ENCODE assay signal across 29 cellular contexts in genomic region chr2:235694721-235695601, GRCh38.
DNase-seq lines count a peak whose midpoint lies in the region; ATAC-seq, FAIRE-seq and TF ChIP-seq lines count a peak whose summit lies in the region.
"Had no signal": no experiment of that assay in that cellular context is flagged by ENCODE, and none has a peak within 500 bp of the region (broad histone marks: within the 10 kb centered on the region; RNA-seq: fewer than 3 reads in every experiment).

No MANE protein-coding gene starts in this region.

- no peaks in the 10 kb centered on the region for H3K27me3 ChIP-seq in HepG2 (ENCODE audit: control insufficient read depth in 1 of 2, insufficient read depth in 2 of 2, low read length in 2 of 2)
- H3K27me3 ChIP-seq in right lobe of liver: no peaks in the 10 kb centered on the region
- no peaks in the 10 kb centered on the region for H3K27me3 ChIP-seq in astrocyte (ENCODE audit: insufficient read depth, low read length)
- H3K27me3 ChIP-seq: thyroid gland had no signal

- no peak for TF ChIP-seq CTCF in HepG2 (CRISPR knock-in tag; IDR thresholded peaks at IDR 0.05)
- TF ChIP-seq CTCF in right lobe of liver (IDR thresholded peaks at IDR 0.05): no peak
- TF ChIP-seq CTCF in astrocyte (IDR thresholded peaks at IDR 0.05; ENCODE audit: insufficient read depth, low read depth, low read length): no peak
- TF ChIP-seq CTCF in nephron progenitor cell (IDR thresholded peaks at IDR 0.05): no peak
- TF ChIP-seq CTCF in type B pancreatic cell (conservative IDR thresholded peaks at IDR 0.05): no peak

- 84% methylated on average over 17 of the region's 17 CpGs for WGBS in HepG2 (ENCODE audit: low lambda C conversion rate)
- 82% methylated on average over 12 of the region's 17 CpGs for WGBS in right lobe of liver (ENCODE audit: insufficient coverage, low coverage, low lambda C conversion rate, missing lambda C conversion rate)

- no peak for TF ChIP-seq RAD21 in HepG2 (CRISPR knock-in tag; IDR thresholded peaks at IDR 0.05)

- no peak for FAIRE-seq in HepG2 (lab: Jason Lieb, UNC)
- FAIRE-seq in astrocyte (lab: Jason Lieb, UNC): no peak
- FAIRE-seq: H1, keratinocyte, TTC549 had no signal

- H3K4me1 ChIP-seq in HepG2 (ENCODE audit: insufficient read depth, low read length) (peaks cover 29% of the 10 kb centered on the region), right lobe of liver (no peaks in the 10 kb centered on the region), astrocyte (ENCODE audit: insufficient read depth, low read length) (no peaks in the 10 kb centered on the region)
- H3K4me1 ChIP-seq: thyroid gland had no signal

- H3K4me1 Mint-ChIP-seq in astrocyte (ENCODE audit: low read depth, unreplicated experiment): peaks cover 14% of the 10 kb centered on the region
- H3K4me1 Mint-ChIP-seq in nephron progenitor cell: peaks cover 61% of the 10 kb centered on the region
- H3K4me1 Mint-ChIP-seq in type B pancreatic cell (ENCODE audit: unreplicated experiment): peaks cover 27% of the 10 kb centered on the region
- H3K4me1 Mint-ChIP-seq: activated naive CD4-positive, alpha-beta T cell treated with anti-CD3 and anti-CD28 coated beads, Interleukin-2, amount 50 U/mL, for 24 hours; B cell had no signal

- BruUV-seq in HepG2 (replicated peaks; lab: Mats Ljungman, UMichigan): no TSS peak

- H3K9ac ChIP-seq in HepG2 (ENCODE audit: insufficient read depth, low read depth, low read length) (no peak overlapping the region), astrocyte (ENCODE audit: low read length) (no peak overlapping the region)
- H3K9ac ChIP-seq: SK-N-SH had no signal

- no peaks in the 10 kb centered on the region; a peak in 2 of 5 replicates for H3K36me3 ChIP-seq in HepG2 (replicated peaks in 1 of 2; ENCODE audit: control insufficient read depth in 1 of 2, insufficient read depth in 2 of 2, low read length in 2 of 2)
- no peaks in the 10 kb centered on the region for H3K36me3 ChIP-seq in right lobe of liver
- H3K36me3 ChIP-seq in astrocyte (ENCODE audit: insufficient read depth, low read length): no peaks in the 10 kb centered on the region
- H3K36me3 ChIP-seq: thyroid gland had no signal

- H3K9me3 ChIP-seq in HepG2 (ENCODE audit: low read length): no peaks in the 10 kb centered on the region
- H3K9me3 ChIP-seq in right lobe of liver: no peaks in the 10 kb centered on the region
- H3K9me3 ChIP-seq in astrocyte (ENCODE audit: insufficient read depth, low read depth, low read length): no peaks in the 10 kb centered on the region
- H3K9me3 ChIP-seq: SK-N-SH, thyroid gland had no signal

- no peaks in the 10 kb centered on the region for H3K27me3 Mint-ChIP-seq in astrocyte (ENCODE audit: low read depth, unreplicated experiment)
- peaks cover 5% of the 10 kb centered on the region for H3K27me3 Mint-ChIP-seq in nephron progenitor cell (ENCODE audit: low read depth, poor library complexity)
- H3K27me3 Mint-ChIP-seq in type B pancreatic cell: no peaks in the 10 kb centered on the region
- H3K27me3 Mint-ChIP-seq: stimulated activated naive CD8-positive, alpha-beta T cell treated with anti-CD3 and anti-CD28 coated beads, Interleukin-15, Interleukin-2, amounts not matched to agents 100 ng/mL and 50 ng/mL, for 24 hours had no signal

- H3K4me2 ChIP-seq in HepG2 (ENCODE audit: low read depth, low read length): no peak overlapping the region
- no peak overlapping the region for H3K4me2 ChIP-seq in astrocyte (ENCODE audit: low read length)
- H3K4me2 ChIP-seq: SK-N-SH had no signal

- H3K27ac Mint-ChIP-seq in astrocyte (ENCODE audit: unreplicated experiment): peak overlapping the region; percentile 58
- H3K27ac Mint-ChIP-seq in nephron progenitor cell: peak overlapping the region; percentile 96
- peak overlapping the region; percentile 67 for H3K27ac Mint-ChIP-seq in type B pancreatic cell
- H3K27ac Mint-ChIP-seq: activated CD4-positive, alpha-beta memory T cell treated with anti-CD3 and anti-CD28 coated beads for 36 hours; activated naive CD4-positive, alpha-beta T cell treated with anti-CD3 and anti-CD28 coated beads, Interleukin-2, amount 50 U/mL, for 24 hours; activated T-helper 2 cell treated with anti-CD3 and anti-CD28 coated beads, Interferon-gamma antibody, Interleukin-2, Interleukin-4, amounts not matched to agents 10 μg/mL and 5 μg/mL and 100 μg/mL, durations not matched to agents 14 hours and 24 hours and 36 hours; B cell; stimulated activated naive CD8-positive, alpha-beta T cell treated with anti-CD3 and anti-CD28 coated beads, Interleukin-15, Interleukin-2, amounts not matched to agents 100 ng/mL and 50 ng/mL, for 24 hours; T-helper 1 cell treated with Interleukin-12 subunit alpha and Interleukin-12 subunit beta and Interleukin-4 antibody, amounts not matched to agents 30 μg/mL and 1 μg/mL, for 36 hours had no signal

- H3K4me3 ChIP-seq in HepG2 (replicated peaks in 1 of 3; ENCODE audit: insufficient read depth in 1 of 3, low read depth in 2 of 3, low read length in 3 of 3): no peak overlapping the region
- no peak overlapping the region for H3K4me3 ChIP-seq in right lobe of liver
- no peak overlapping the region for H3K4me3 ChIP-seq in astrocyte (ENCODE audit: insufficient read depth, low read depth, low read length)
- H3K4me3 ChIP-seq: skin epidermis, thyroid gland had no signal

- POLR2A ChIA-PET in HepG2 (lab: Yijun Ruan, JAX): no interaction called here

- TF ChIP-seq POLR2A in HepG2 (IDR thresholded peaks at IDR 0.05; ENCODE audit: insufficient read depth in 1 of 2, low read depth in 2 of 2, low read length in 2 of 2) (no peak), right lobe of liver (IDR thresholded peaks at IDR 0.05) (no peak)

- no peak overlapping the region for H3K4me3 Mint-ChIP-seq in astrocyte (ENCODE audit: unreplicated experiment)
- H3K4me3 Mint-ChIP-seq in nephron progenitor cell: peak overlapping the region; percentile 66
- H3K4me3 Mint-ChIP-seq in type B pancreatic cell: peak overlapping the region; percentile 50
- H3K4me3 Mint-ChIP-seq: activated CD4-positive, alpha-beta memory T cell treated with anti-CD3 and anti-CD28 coated beads for 36 hours; activated naive CD4-positive, alpha-beta T cell treated with anti-CD3 and anti-CD28 coated beads, Interleukin-2, amount 50 U/mL, for 24 hours; B cell; stimulated activated naive CD8-positive, alpha-beta T cell treated with anti-CD3 and anti-CD28 coated beads, Interleukin-15, Interleukin-2, amounts not matched to agents 100 ng/mL and 50 ng/mL, for 24 hours; T-helper 1 cell treated with Interleukin-12 subunit alpha and Interleukin-12 subunit beta and Interleukin-4 antibody, amounts not matched to agents 30 μg/mL and 1 μg/mL, for 36 hours had no signal

- H2AFZ ChIP-seq in HepG2 (ENCODE audit: low read length): no peak overlapping the region
- H2AFZ ChIP-seq in astrocyte (ENCODE audit: low read depth, low read length): no peak overlapping the region

- DNase-seq in HepG2 (ENCODE audit: low spot score) (peak; percentile 41), right lobe of liver (no peak), astrocyte (ENCODE audit: low read depth) (no peak), nephron progenitor cell (no peak), type B pancreatic cell (ENCODE audit: extremely low spot score, unreplicated experiment) (no peak), epidermal melanocyte (ENCODE audit: insufficient read length, low spot score) (no peak)
- DNase-seq in activated CD4-positive, alpha-beta T cell treated with anti-CD3 and anti-CD28 coated beads for 1 hour: no peak
- DNase-seq: activated CD4-positive, alpha-beta memory T cell treated with anti-CD3 and anti-CD28 coated beads for 36 hours; activated CD8-positive, alpha-beta memory T cell treated with anti-CD3 and anti-CD28 coated beads, Interleukin-2, amount 50 U/mL, for 4 hours; amygdala; central memory CD4-positive, alpha-beta T cell; dermis blood vessel endothelial cell; MV-4-11; NCI-H748 treated with DMSO at 0.1 percent for 48 hours; RPMI8226; SK-N-SH; thyroid gland had no signal

- CTCF ChIA-PET in HepG2 (lab: Yijun Ruan, JAX; ENCODE audit: low intra/inter-chr PET ratio, low total read pairs): no interaction called here

- H4K20me1 ChIP-seq in HepG2 (ENCODE audit: insufficient read depth, low read length) (peaks cover 40% of the 10 kb centered on the region; the same call in 1 of the 2 replicates), astrocyte (ENCODE audit: insufficient read depth, low read length) (peaks cover 74% of the 10 kb centered on the region)

- peaks cover 70% of the 10 kb centered on the region for H3K79me2 ChIP-seq in HepG2 (ENCODE audit: insufficient read depth, low read length)
- H3K79me2 ChIP-seq in astrocyte (ENCODE audit: insufficient read depth, low read length): peaks cover 11% of the 10 kb centered on the region

- TF ChIP-seq EP300 in HepG2 (IDR thresholded peaks at IDR 0.05; ENCODE audit: low read depth in 2 of 2, low read length in 2 of 2) (no peak), HepG2 (CRISPR knock-in tag; IDR thresholded peaks at IDR 0.05; ENCODE audit: borderline replicate concordance) (no peak)

- H3K27ac ChIP-seq in HepG2 (ENCODE audit: extremely low read length, insufficient read depth, low read length) (no peak overlapping the region), right lobe of liver (no peak overlapping the region), astrocyte (ENCODE audit: low read depth, low read length) (no peak overlapping the region)
- H3K27ac ChIP-seq: HL-60, skin epidermis, thyroid gland had no signal

- H3K9me3 Mint-ChIP-seq in astrocyte (ENCODE audit: unreplicated experiment) (no peaks in the 10 kb centered on the region), nephron progenitor cell (peaks cover 19% of the 10 kb centered on the region), type B pancreatic cell (no peaks in the 10 kb centered on the region)
- H3K9me3 Mint-ChIP-seq: activated CD4-positive, alpha-beta memory T cell treated with anti-CD3 and anti-CD28 coated beads for 36 hours; activated naive CD4-positive, alpha-beta T cell treated with anti-CD3 and anti-CD28 coated beads, Interleukin-2, amount 50 U/mL, for 24 hours; activated T-helper 2 cell treated with anti-CD3 and anti-CD28 coated beads, Interferon-gamma antibody, Interleukin-2, Interleukin-4, amounts not matched to agents 10 μg/mL and 5 μg/mL and 100 μg/mL, durations not matched to agents 14 hours and 24 hours and 36 hours; stimulated activated naive CD8-positive, alpha-beta T cell treated with anti-CD3 and anti-CD28 coated beads, Interleukin-15, Interleukin-2, amounts not matched to agents 100 ng/mL and 50 ng/mL, for 24 hours; T-helper 1 cell treated with Interleukin-12 subunit alpha and Interleukin-12 subunit beta and Interleukin-4 antibody, amounts not matched to agents 30 μg/mL and 1 μg/mL, for 36 hours had no signal

- peak; percentile 50; the same call in 2 of the 3 replicates for ATAC-seq in HepG2
- ATAC-seq in right lobe of liver: no peak
- ATAC-seq in GM18858 (IDR thresholded peaks at IDR 0.05; ENCODE audit: unreplicated experiment): no peak
- ATAC-seq: activated CD4-positive, CD25-positive, alpha-beta regulatory T cell treated with anti-CD3 and anti-CD28 coated beads, Interleukin-2, amount 50 U/mL, for 24 hours had no signal

- in situ Hi-C loops in HepG2 (cut with HindIII; ENCODE audit: extremely low pct_ligation_motif_present, low pct_unique_long_range_greater_than_20kb): no loop called here

- H3K36me3 Mint-ChIP-seq in astrocyte (ENCODE audit: low read depth, unreplicated experiment): peaks cover 3% of the 10 kb centered on the region
- H3K36me3 Mint-ChIP-seq in nephron progenitor cell (ENCODE audit: low read depth): peaks cover 18% of the 10 kb centered on the region
- H3K36me3 Mint-ChIP-seq in type B pancreatic cell: peaks cover 9% of the 10 kb centered on the region
- H3K36me3 Mint-ChIP-seq: activated CD4-positive, alpha-beta memory T cell treated with anti-CD3 and anti-CD28 coated beads for 36 hours; activated naive CD4-positive, alpha-beta T cell treated with anti-CD3 and anti-CD28 coated beads, Interleukin-2, amount 50 U/mL, for 24 hours had no signal

- intact Hi-C loops in HepG2 (cut with micrococcal nuclease; ENCODE audit: unreplicated experiment) (no loop called here), right lobe of liver (cut with DNase I) (no loop called here)
